In the genomic region with DNA sequence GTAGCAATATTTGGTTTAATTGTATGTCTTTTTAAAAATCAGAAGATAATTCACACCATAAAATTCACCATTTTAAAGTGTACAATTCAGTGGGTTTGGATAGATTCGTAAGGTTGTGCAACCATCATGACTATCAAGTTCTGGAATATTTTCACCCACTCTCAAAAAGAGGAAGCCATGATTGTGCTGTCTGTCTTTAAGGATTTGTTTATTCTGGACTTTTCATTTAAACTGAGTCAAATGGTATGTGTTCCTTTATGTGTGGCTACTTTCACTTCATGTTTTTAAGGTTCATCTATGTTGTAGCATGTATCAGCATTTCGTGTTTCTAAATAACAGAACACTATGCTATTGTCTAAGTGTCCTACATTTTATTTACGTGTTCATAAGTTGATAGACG, we compare ENCODE assay signal across 1 cellular context.
TF ChIP-seq lines count a peak whose summit lies in the region.

No MANE protein-coding gene starts in this region.

TF ChIP-seq in SK-N-SH, 30 proteins besides CTCF, POLR2A, EP300 and RAD21 (continued from another document):
- TF ChIP-seq USF1 (IDR thresholded peaks at IDR 0.05; ENCODE audit: borderline replicate concordance, low read depth) (no peak), TEAD4 (IDR thresholded peaks at IDR 0.05; ENCODE audit: borderline replicate concordance, insufficient read depth) (no peak), EZH2phosphoT487 (IDR thresholded peaks at IDR 0.05; ENCODE audit: borderline replicate concordance, low read depth) (no peak), GABPA (IDR thresholded peaks at IDR 0.05; ENCODE audit: low read depth) (no peak), IRF3 (IDR thresholded peaks at IDR 0.05; ENCODE audit: low read depth, low read length) (no peak), FOXJ3 (CRISPR knock-in tag; IDR thresholded peaks at IDR 0.05) (no peak), MXI1 (IDR thresholded peaks at IDR 0.05; ENCODE audit: low read depth, low read length) (no peak), CHD2 (IDR thresholded peaks at IDR 0.05; ENCODE audit: low read length, partially characterized antibody) (no peak), ELF1 (IDR thresholded peaks at IDR 0.05) (no peak), JUND (IDR thresholded peaks at IDR 0.05) (no peak), SMC3 (IDR thresholded peaks at IDR 0.05; ENCODE audit: low read depth, low read length) (no peak), FOSL2 (IDR thresholded peaks at IDR 0.05; ENCODE audit: borderline replicate concordance, low read depth) (no peak), SIN3A (IDR thresholded peaks at IDR 0.05; ENCODE audit: borderline replicate concordance, low read depth, low read length) (no peak)
- TF ChIP-seq, protein P1, sequence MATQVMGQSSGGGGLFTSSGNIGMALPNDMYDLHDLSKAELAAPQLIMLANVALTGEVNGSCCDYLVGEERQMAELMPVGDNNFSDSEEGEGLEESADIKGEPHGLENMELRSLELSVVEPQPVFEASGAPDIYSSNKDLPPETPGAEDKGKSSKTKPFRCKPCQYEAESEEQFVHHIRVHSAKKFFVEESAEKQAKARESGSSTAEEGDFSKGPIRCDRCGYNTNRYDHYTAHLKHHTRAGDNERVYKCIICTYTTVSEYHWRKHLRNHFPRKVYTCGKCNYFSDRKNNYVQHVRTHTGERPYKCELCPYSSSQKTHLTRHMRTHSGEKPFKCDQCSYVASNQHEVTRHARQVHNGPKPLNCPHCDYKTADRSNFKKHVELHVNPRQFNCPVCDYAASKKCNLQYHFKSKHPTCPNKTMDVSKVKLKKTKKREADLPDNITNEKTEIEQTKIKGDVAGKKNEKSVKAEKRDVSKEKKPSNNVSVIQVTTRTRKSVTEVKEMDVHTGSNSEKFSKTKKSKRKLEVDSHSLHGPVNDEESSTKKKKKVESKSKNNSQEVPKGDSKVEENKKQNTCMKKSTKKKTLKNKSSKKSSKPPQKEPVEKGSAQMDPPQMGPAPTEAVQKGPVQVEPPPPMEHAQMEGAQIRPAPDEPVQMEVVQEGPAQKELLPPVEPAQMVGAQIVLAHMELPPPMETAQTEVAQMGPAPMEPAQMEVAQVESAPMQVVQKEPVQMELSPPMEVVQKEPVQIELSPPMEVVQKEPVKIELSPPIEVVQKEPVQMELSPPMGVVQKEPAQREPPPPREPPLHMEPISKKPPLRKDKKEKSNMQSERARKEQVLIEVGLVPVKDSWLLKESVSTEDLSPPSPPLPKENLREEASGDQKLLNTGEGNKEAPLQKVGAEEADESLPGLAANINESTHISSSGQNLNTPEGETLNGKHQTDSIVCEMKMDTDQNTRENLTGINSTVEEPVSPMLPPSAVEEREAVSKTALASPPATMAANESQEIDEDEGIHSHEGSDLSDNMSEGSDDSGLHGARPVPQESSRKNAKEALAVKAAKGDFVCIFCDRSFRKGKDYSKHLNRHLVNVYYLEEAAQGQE (IDR thresholded peaks at IDR 0.05; ENCODE audit: low read depth, low read length): no peak
- TF ChIP-seq, protein P2, sequence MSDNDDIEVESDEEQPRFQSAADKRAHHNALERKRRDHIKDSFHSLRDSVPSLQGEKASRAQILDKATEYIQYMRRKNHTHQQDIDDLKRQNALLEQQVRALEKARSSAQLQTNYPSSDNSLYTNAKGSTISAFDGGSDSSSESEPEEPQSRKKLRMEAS (IDR thresholded peaks at IDR 0.05; ENCODE audit: low read depth): no peak
TF ChIP-seq in SK-N-SH: peak in this region for 0.
